8 cellular contexts compared by ENCODE assay signal in the genomic region with DNA sequence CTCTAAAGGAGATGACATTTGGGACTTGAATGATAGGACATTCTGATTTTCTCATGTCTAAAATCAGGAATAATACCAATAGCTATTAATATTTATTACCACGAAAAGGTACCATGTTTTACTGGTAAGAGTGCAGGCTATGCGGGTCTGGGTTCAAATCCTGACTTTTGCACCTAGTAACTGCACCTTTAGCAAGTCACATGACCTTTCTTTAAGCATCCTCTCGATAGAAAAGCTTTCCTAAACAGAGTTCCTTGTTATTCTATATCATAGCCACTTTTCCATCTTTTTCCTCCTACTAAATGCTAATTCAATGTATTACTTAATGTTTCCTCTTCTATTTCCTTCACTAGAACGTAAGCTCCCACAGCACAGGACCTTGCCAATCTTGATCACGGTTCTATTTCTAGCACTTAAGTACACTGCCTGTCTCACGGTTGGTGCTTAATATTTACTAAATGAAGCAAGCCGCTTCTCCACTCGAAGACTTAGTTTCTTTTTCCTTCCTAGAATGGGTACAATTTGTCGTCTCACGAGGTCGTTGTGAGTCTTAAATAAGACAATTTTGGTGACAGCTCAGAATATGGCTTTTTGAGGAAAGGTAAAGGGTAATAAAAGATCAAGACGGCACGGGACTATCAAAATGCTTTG. TPM values are rescaled to one million over a fixed set of nuclear protein-coding genes. Genes with fewer than 3 reads are reported as not detected.
DNase-seq lines count a peak whose midpoint lies in the region; ATAC-seq lines count a peak whose summit lies in the region.

No MANE protein-coding gene starts in this region.

- H3K4me3 Mint-ChIP-seq in activated naive CD4-positive, alpha-beta T cell treated with anti-CD3 and anti-CD28 coated beads, Interleukin-2, amount 10 ng/mL, durations not matched to agents 7 days and 5 days = peak overlapping the region; percentile 83
- peak overlapping the region; percentile 97 to 99 for H3K4me3 Mint-ChIP-seq in stimulated activated naive CD8-positive, alpha-beta T cell treated with anti-CD3 and anti-CD28 coated beads, Interleukin-15, amount 100 ng/mL, for 72 hours

- no peaks in the 10 kb centered on the region for H3K9me3 ChIP-seq in iPS-15b (ENCODE audit: control insufficient read depth, insufficient read depth, low read length)

- peaks cover 4% of the 10 kb centered on the region for H3K27me3 Mint-ChIP-seq in activated naive CD4-positive, alpha-beta T cell treated with anti-CD3 and anti-CD28 coated beads, Interleukin-2, amount 10 ng/mL, durations not matched to agents 7 days and 5 days
- no peaks in the 10 kb centered on the region for H3K27me3 Mint-ChIP-seq in stimulated activated naive CD8-positive, alpha-beta T cell treated with anti-CD3 and anti-CD28 coated beads, Interleukin-15, amount 100 ng/mL, for 72 hours

- H3K4me3 ChIP-seq in iPS-15b (ENCODE audit: low read depth, low read length) = peak overlapping the region; percentile 93

- H3K27me3 ChIP-seq in iPS-15b (ENCODE audit: control insufficient read depth, insufficient read depth, low read length) = no peaks in the 10 kb centered on the region

- CTCF ChIA-PET in activated naive CD4-positive, alpha-beta T cell treated with anti-CD3 and anti-CD28 coated beads, Interleukin-2, amount 10 ng/mL, durations not matched to agents 7 days and 5 days (lab: Charles Lee) = interaction anchor here (0.9 kb wide), 1 partner anchor 165 kb away, joined by 3 read pairs; no protein-coding TSS in a partner anchor

- ATAC-seq in activated naive CD4-positive, alpha-beta T cell treated with anti-CD3 and anti-CD28 coated beads, Interleukin-2, amount 50 U/mL, for 72 hours = no peak
- ATAC-seq in stimulated activated naive CD8-positive, alpha-beta T cell treated with anti-CD3 and anti-CD28 coated beads, Interleukin-15, amount 100 ng/mL, for 72 hours = no peak
- no peak for ATAC-seq in GM18873 (IDR thresholded peaks at IDR 0.05; ENCODE audit: low FRiP score, unreplicated experiment)

- H3K36me3 ChIP-seq in iPS-15b (ENCODE audit: control insufficient read depth, insufficient read depth, low read length) = no peaks in the 10 kb centered on the region

- DNase-seq in activated naive CD4-positive, alpha-beta T cell treated with anti-CD3 and anti-CD28 coated beads, Interleukin-2, amount 10 ng/mL, durations not matched to agents 7 days and 5 days = no peak
- DNase-seq in activated naive CD4-positive, alpha-beta T cell treated with anti-CD3 and anti-CD28 coated beads, Interleukin-2, amount 50 U/mL, for 16 hours = no peak
- DNase-seq in activated naive CD4-positive, alpha-beta T cell treated with anti-CD3 and anti-CD28 coated beads, Interleukin-2, amount 50 U/mL, for 72 hours (ENCODE audit: low spot score in 2 of 2) = peak in 1 of 2 donors; percentile 6
- no peak for DNase-seq in stimulated activated naive CD8-positive, alpha-beta T cell treated with anti-CD3 and anti-CD28 coated beads, Interleukin-15, amount 100 ng/mL, for 72 hours
- no peak for DNase-seq in central memory CD4-positive, alpha-beta T cell
- DNase-seq in NCI-H1105 treated with DMSO at 0.1 percent for 48 hours (lab: John Stamatoyannopoulos, UW) = no peak

- peaks cover 7% of the 10 kb centered on the region for H3K4me1 ChIP-seq in iPS-15b (ENCODE audit: control insufficient read depth, insufficient read depth, low read length)

- peaks cover 52% of the 10 kb centered on the region for H3K4me1 Mint-ChIP-seq in activated naive CD4-positive, alpha-beta T cell treated with anti-CD3 and anti-CD28 coated beads, Interleukin-2, amount 10 ng/mL, durations not matched to agents 7 days and 5 days
- peaks cover 43% of the 10 kb centered on the region for H3K4me1 Mint-ChIP-seq in stimulated activated naive CD8-positive, alpha-beta T cell treated with anti-CD3 and anti-CD28 coated beads, Interleukin-15, amount 100 ng/mL, for 72 hours

- H3K27ac Mint-ChIP-seq in activated naive CD4-positive, alpha-beta T cell treated with anti-CD3 and anti-CD28 coated beads, Interleukin-2, amount 10 ng/mL, durations not matched to agents 7 days and 5 days = peak overlapping the region; percentile 99
- peak overlapping the region; percentile 99 to 100 for H3K27ac Mint-ChIP-seq in activated naive CD4-positive, alpha-beta T cell treated with anti-CD3 and anti-CD28 coated beads, Interleukin-2, amount 50 U/mL, for 72 hours
- peak overlapping the region; percentile 100 for H3K27ac Mint-ChIP-seq in stimulated activated naive CD8-positive, alpha-beta T cell treated with anti-CD3 and anti-CD28 coated beads, Interleukin-15, amount 100 ng/mL, for 72 hours

- peaks cover 29% of the 10 kb centered on the region for H3K36me3 Mint-ChIP-seq in activated naive CD4-positive, alpha-beta T cell treated with anti-CD3 and anti-CD28 coated beads, Interleukin-2, amount 10 ng/mL, durations not matched to agents 7 days and 5 days
- H3K36me3 Mint-ChIP-seq in activated naive CD4-positive, alpha-beta T cell treated with anti-CD3 and anti-CD28 coated beads, Interleukin-2, amount 50 U/mL, for 72 hours = peaks cover 32 to 33% of the 10 kb centered on the region in 2 donors

- H3K9ac ChIP-seq in iPS-15b (ENCODE audit: low read depth, low read length) = peak overlapping the region; percentile 71

- H3K9me3 Mint-ChIP-seq in activated naive CD4-positive, alpha-beta T cell treated with anti-CD3 and anti-CD28 coated beads, Interleukin-2, amount 10 ng/mL, durations not matched to agents 7 days and 5 days = no peaks in the 10 kb centered on the region
- H3K9me3 Mint-ChIP-seq in activated naive CD4-positive, alpha-beta T cell treated with anti-CD3 and anti-CD28 coated beads, Interleukin-2, amount 50 U/mL, for 72 hours = no peaks in the 10 kb centered on the region
- no peaks in the 10 kb centered on the region for H3K9me3 Mint-ChIP-seq in stimulated activated naive CD8-positive, alpha-beta T cell treated with anti-CD3 and anti-CD28 coated beads, Interleukin-15, amount 100 ng/mL, for 72 hours

RNA-seq across cellular contexts. Expression of gene RBM18, which starts 0.8 kb away (rescaled TPM):
- total RNA-seq in activated naive CD4-positive, alpha-beta T cell treated with anti-CD3 and anti-CD28 coated beads, Interleukin-2, amount 50 U/mL, for 72 hours = 10 to 100 TPM; 22.7 to 39.8 TPM

RNA-seq across cellular contexts. Expression of gene MRRF, which starts 0.9 kb away (rescaled TPM):
- 10 to 100 TPM; 44.9 to 65.7 TPM for total RNA-seq in activated naive CD4-positive, alpha-beta T cell treated with anti-CD3 and anti-CD28 coated beads, Interleukin-2, amount 50 U/mL, for 72 hours

RNA-seq across cellular contexts. Expression of gene LHX6, which starts 35.1 kb away (rescaled TPM):
- total RNA-seq in activated naive CD4-positive, alpha-beta T cell treated with anti-CD3 and anti-CD28 coated beads, Interleukin-2, amount 50 U/mL, for 72 hours = under 1 TPM in 1 of 2 donors, not detected in 1; 0.10 TPM
